Comparison of ENCODE assay signal across 1 cellular context in the genomic region with DNA sequence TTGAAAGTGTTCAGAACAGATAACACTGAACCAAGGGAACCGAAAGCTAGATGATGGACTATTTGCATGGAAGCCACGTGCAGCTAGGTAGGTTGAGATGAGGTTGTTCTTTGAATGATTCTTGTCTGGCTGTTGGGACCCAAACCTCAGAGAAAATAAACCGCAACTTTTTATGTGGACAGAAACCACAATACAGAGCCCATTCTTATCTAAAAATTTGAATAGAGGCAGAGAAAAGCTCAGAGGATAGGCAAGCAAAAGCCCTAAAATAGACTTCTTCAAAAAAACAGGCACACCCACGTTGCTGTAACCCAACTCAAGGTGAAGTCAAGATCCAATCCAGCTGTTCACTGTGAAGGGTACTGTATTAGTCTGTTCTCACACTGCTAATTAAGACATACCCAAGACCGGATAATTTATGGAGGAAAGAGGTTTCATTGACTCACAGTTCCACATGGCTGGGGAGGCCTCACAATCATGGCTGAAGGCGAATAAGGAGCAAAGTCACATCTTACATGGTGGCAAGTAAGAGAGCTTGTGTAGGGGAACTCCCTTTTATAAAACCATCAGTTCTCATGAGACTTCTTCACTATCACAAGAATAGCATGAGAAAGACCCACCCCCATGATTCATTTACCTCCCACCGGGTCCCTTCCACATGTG.
TF ChIP-seq lines count a peak whose summit lies in the region.

No MANE protein-coding gene starts in this region.

TF ChIP-seq in GM12878, 131 proteins besides CTCF, POLR2A, EP300 and RAD21 (continued from another document and continues in another):
- no peak for TF ChIP-seq SMAD1 (IDR thresholded peaks at IDR 0.05; ENCODE audit: low read depth, partially characterized antibody)
- TF ChIP-seq DPF2 (IDR thresholded peaks at IDR 0.05) = no peak
- TF ChIP-seq MYB (IDR thresholded peaks at IDR 0.05; ENCODE audit: borderline replicate concordance, low read depth, low read length) = no peak
- TF ChIP-seq, protein P1, sequence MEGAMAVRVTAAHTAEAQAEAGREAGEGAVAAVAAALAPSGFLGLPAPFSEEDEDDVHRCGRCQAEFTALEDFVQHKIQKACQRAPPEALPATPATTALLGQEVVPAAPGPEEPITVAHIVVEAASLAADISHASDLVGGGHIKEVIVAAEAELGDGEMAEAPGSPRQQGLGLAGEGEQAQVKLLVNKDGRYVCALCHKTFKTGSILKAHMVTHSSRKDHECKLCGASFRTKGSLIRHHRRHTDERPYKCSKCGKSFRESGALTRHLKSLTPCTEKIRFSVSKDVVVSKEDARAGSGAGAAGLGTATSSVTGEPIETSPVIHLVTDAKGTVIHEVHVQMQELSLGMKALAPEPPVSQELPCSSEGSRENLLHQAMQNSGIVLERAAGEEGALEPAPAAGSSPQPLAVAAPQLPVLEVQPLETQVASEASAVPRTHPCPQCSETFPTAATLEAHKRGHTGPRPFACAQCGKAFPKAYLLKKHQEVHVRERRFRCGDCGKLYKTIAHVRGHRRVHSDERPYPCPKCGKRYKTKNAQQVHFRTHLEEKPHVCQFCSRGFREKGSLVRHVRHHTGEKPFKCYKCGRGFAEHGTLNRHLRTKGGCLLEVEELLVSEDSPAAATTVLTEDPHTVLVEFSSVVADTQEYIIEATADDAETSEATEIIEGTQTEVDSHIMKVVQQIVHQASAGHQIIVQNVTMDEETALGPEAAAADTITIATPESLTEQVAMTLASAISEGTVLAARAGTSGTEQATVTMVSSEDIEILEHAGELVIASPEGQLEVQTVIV (IDR thresholded peaks at IDR 0.05; ENCODE audit: borderline replicate concordance, partially characterized antibody) = no peak
- TF ChIP-seq HDAC6 (IDR thresholded peaks at IDR 0.05; ENCODE audit: unreplicated experiment) = no peak
- TF ChIP-seq MEF2A (IDR thresholded peaks at IDR 0.05; ENCODE audit: insufficient read depth, low read depth, low read length) = peak; percentile 93
- no peak for TF ChIP-seq YBX1 (IDR thresholded peaks at IDR 0.05)
- TF ChIP-seq ZNF207 (IDR thresholded peaks at IDR 0.05; ENCODE audit: borderline replicate concordance) = no peak
- peak; percentile 43; the same call in 1 of the 2 replicates for TF ChIP-seq BCL11A (IDR thresholded peaks at IDR 0.05; ENCODE audit: low read depth, low read length)
- no peak for TF ChIP-seq PAX8 (IDR thresholded peaks at IDR 0.05)
- no peak for TF ChIP-seq NFYA (IDR thresholded peaks at IDR 0.05; ENCODE audit: borderline replicate concordance, low read depth, low read length)
- TF ChIP-seq SRF (IDR thresholded peaks at IDR 0.05; ENCODE audit: low read depth in 2 of 2, low read length in 2 of 2) = no peak
- no peak for TF ChIP-seq LARP7 (IDR thresholded peaks at IDR 0.05)
- no peak for TF ChIP-seq SIN3A (IDR thresholded peaks at IDR 0.05; ENCODE audit: low read depth, low read length)
- TF ChIP-seq, protein P2, sequence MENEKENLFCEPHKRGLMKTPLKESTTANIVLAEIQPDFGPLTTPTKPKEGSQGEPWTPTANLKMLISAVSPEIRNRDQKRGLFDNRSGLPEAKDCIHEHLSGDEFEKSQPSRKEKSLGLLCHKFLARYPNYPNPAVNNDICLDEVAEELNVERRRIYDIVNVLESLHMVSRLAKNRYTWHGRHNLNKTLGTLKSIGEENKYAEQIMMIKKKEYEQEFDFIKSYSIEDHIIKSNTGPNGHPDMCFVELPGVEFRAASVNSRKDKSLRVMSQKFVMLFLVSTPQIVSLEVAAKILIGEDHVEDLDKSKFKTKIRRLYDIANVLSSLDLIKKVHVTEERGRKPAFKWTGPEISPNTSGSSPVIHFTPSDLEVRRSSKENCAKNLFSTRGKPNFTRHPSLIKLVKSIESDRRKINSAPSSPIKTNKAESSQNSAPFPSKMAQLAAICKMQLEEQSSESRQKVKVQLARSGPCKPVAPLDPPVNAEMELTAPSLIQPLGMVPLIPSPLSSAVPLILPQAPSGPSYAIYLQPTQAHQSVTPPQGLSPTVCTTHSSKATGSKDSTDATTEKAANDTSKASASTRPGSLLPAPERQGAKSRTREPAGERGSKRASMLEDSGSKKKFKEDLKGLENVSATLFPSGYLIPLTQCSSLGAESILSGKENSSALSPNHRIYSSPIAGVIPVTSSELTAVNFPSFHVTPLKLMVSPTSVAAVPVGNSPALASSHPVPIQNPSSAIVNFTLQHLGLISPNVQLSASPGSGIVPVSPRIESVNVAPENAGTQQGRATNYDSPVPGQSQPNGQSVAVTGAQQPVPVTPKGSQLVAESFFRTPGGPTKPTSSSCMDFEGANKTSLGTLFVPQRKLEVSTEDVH (IDR thresholded peaks at IDR 0.05; ENCODE audit: low read depth, partially characterized antibody) = no peak
- peak; percentile 99 for TF ChIP-seq RUNX3 (IDR thresholded peaks at IDR 0.05; ENCODE audit: low read length)
- TF ChIP-seq SREBF2 (IDR thresholded peaks at IDR 0.05; ENCODE audit: low read length) = no peak
- no peak for TF ChIP-seq FOS (IDR thresholded peaks at IDR 0.05; ENCODE audit: borderline replicate concordance, extremely low read depth, insufficient read length)
- no peak for TF ChIP-seq GABPA (IDR thresholded peaks at IDR 0.05; ENCODE audit: low read depth)
- TF ChIP-seq ZNF274 (IDR thresholded peaks at IDR 0.05; ENCODE audit: insufficient read depth, insufficient read length) = no peak
- TF ChIP-seq ZBED1 (IDR thresholded peaks at IDR 0.05; ENCODE audit: borderline replicate concordance) = no peak; the same call in 1 of the 2 replicates
- no peak for TF ChIP-seq CHD4 (IDR thresholded peaks at IDR 0.05)
- peak; percentile 81; the same call in 1 of the 2 replicates for TF ChIP-seq MLLT1 (IDR thresholded peaks at IDR 0.05)
- TF ChIP-seq MEF2B (IDR thresholded peaks at IDR 0.05; ENCODE audit: partially characterized antibody, poor library complexity, severe bottlenecking) = peak; percentile 90
- TF ChIP-seq TBL1XR1 (IDR thresholded peaks at IDR 0.05; ENCODE audit: low read depth, low read length) = no peak; the same call in 1 of the 2 replicates
- no peak for TF ChIP-seq ZNF24 (IDR thresholded peaks at IDR 0.05)
- TF ChIP-seq KDM1A (IDR thresholded peaks at IDR 0.05; ENCODE audit: borderline replicate concordance) = no peak
- TF ChIP-seq CEBPB (IDR thresholded peaks at IDR 0.05; ENCODE audit: borderline replicate concordance in 1 of 2, low read depth in 2 of 2, low read length in 2 of 2) = peak in 1 of 2 experiments; percentile 81; a peak in 2 of 4 replicates
- TF ChIP-seq, protein P3, sequence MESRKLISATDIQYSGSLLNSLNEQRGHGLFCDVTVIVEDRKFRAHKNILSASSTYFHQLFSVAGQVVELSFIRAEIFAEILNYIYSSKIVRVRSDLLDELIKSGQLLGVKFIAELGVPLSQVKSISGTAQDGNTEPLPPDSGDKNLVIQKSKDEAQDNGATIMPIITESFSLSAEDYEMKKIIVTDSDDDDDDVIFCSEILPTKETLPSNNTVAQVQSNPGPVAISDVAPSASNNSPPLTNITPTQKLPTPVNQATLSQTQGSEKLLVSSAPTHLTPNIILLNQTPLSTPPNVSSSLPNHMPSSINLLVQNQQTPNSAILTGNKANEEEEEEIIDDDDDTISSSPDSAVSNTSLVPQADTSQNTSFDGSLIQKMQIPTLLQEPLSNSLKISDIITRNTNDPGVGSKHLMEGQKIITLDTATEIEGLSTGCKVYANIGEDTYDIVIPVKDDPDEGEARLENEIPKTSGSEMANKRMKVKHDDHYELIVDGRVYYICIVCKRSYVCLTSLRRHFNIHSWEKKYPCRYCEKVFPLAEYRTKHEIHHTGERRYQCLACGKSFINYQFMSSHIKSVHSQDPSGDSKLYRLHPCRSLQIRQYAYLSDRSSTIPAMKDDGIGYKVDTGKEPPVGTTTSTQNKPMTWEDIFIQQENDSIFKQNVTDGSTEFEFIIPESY (IDR thresholded peaks at IDR 0.05) = no peak
- no peak for TF ChIP-seq CHD2 (IDR thresholded peaks at IDR 0.05; ENCODE audit: borderline replicate concordance, low read depth, low read length)
- TF ChIP-seq PKNOX1 (IDR thresholded peaks at IDR 0.05) = no peak
- TF ChIP-seq POLR2AphosphoS5 (IDR thresholded peaks at IDR 0.05; ENCODE audit: low read length) = no peak
- TF ChIP-seq, protein P4, sequence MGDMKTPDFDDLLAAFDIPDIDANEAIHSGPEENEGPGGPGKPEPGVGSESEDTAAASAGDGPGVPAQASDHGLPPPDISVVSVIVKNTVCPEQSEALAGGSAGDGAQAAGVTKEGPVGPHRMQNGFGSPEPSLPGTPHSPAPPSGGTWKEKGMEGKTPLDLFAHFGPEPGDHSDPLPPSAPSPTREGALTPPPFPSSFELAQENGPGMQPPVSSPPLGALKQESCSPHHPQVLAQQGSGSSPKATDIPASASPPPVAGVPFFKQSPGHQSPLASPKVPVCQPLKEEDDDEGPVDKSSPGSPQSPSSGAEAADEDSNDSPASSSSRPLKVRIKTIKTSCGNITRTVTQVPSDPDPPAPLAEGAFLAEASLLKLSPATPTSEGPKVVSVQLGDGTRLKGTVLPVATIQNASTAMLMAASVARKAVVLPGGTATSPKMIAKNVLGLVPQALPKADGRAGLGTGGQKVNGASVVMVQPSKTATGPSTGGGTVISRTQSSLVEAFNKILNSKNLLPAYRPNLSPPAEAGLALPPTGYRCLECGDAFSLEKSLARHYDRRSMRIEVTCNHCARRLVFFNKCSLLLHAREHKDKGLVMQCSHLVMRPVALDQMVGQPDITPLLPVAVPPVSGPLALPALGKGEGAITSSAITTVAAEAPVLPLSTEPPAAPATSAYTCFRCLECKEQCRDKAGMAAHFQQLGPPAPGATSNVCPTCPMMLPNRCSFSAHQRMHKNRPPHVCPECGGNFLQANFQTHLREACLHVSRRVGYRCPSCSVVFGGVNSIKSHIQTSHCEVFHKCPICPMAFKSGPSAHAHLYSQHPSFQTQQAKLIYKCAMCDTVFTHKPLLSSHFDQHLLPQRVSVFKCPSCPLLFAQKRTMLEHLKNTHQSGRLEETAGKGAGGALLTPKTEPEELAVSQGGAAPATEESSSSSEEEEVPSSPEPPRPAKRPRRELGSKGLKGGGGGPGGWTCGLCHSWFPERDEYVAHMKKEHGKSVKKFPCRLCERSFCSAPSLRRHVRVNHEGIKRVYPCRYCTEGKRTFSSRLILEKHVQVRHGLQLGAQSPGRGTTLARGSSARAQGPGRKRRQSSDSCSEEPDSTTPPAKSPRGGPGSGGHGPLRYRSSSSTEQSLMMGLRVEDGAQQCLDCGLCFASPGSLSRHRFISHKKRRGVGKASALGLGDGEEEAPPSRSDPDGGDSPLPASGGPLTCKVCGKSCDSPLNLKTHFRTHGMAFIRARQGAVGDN (IDR thresholded peaks at IDR 0.05) = no peak
- peak in 1 of 2 experiments; percentile 25; a peak in 1 of 3 replicates for TF ChIP-seq EGR1 (IDR thresholded peaks at IDR 0.05; ENCODE audit: borderline replicate concordance in 1 of 2, low read depth in 2 of 2, low read length in 2 of 2)
- no peak for TF ChIP-seq ZSCAN29 (IDR thresholded peaks at IDR 0.05)
- TF ChIP-seq EZH2 (IDR thresholded peaks at IDR 0.05; ENCODE audit: borderline replicate concordance, control insufficient read depth, low read depth, low read length) = no peak
- peak; percentile 54; the same call in 1 of the 2 replicates for TF ChIP-seq YY1 (IDR thresholded peaks at IDR 0.05; ENCODE audit: low read depth, low read length)
- 0 out of 2 replicates have a peak, but pooled peaks have one; percentile 45 for TF ChIP-seq ATF7 (IDR thresholded peaks at IDR 0.05; ENCODE audit: low read depth)
- TF ChIP-seq SIX5 (IDR thresholded peaks at IDR 0.05; ENCODE audit: low read depth, low read length, severe bottlenecking) = no peak
- TF ChIP-seq CBFB (IDR thresholded peaks at IDR 0.05; ENCODE audit: low read depth) = peak; percentile 94
- TF ChIP-seq BHLHE40 (IDR thresholded peaks at IDR 0.05; ENCODE audit: borderline replicate concordance in 1 of 2, low read depth in 2 of 2, low read length in 1 of 2) = peak; percentile 91 to 94
- TF ChIP-seq, protein P5, sequence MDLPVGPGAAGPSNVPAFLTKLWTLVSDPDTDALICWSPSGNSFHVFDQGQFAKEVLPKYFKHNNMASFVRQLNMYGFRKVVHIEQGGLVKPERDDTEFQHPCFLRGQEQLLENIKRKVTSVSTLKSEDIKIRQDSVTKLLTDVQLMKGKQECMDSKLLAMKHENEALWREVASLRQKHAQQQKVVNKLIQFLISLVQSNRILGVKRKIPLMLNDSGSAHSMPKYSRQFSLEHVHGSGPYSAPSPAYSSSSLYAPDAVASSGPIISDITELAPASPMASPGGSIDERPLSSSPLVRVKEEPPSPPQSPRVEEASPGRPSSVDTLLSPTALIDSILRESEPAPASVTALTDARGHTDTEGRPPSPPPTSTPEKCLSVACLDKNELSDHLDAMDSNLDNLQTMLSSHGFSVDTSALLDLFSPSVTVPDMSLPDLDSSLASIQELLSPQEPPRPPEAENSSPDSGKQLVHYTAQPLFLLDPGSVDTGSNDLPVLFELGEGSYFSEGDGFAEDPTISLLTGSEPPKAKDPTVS (IDR thresholded peaks at IDR 0.05; ENCODE audit: low read depth, low read length) = no peak
- TF ChIP-seq, protein P6, sequence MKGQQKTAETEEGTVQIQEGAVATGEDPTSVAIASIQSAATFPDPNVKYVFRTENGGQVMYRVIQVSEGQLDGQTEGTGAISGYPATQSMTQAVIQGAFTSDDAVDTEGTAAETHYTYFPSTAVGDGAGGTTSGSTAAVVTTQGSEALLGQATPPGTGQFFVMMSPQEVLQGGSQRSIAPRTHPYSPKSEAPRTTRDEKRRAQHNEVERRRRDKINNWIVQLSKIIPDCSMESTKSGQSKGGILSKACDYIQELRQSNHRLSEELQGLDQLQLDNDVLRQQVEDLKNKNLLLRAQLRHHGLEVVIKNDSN (IDR thresholded peaks at IDR 0.05; ENCODE audit: borderline replicate concordance, extremely low read length, insufficient read depth, low read depth, low read length) = no peak
